Comparison of ENCODE assay signal across 21 cellular contexts in the genomic region with DNA sequence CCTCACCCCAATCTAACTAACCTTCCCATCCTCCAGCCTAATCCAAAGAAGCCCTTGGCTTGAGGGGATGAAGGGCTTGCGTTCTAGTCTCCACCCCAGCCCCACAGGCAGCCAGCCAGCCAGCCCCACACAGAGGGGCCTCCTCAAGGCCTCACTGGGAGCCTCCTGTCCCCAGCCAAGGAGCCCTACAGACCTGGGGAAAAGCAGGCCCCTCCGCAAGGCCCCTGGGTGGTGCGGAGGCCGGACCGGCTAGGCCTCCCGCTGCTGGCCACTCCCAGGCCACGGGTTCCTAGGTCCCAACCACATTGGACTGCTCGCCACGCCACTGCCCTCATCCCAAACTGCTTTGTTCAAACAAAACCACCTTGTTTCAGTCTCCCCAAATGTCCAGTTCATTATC.
DNase-seq lines count a peak whose midpoint lies in the region; ATAC-seq, FAIRE-seq and TF ChIP-seq lines count a peak whose summit lies in the region.
"Had no signal": no experiment of that assay in that cellular context is flagged by ENCODE, and none has a peak within 500 bp of the region (broad histone marks: within the 10 kb centered on the region; RNA-seq: fewer than 3 reads in every experiment).

No MANE protein-coding gene starts in this region.

- peaks cover 17% of the 10 kb centered on the region for H3K4me1 Mint-ChIP-seq in endodermal cell

- POLR2A ChIA-PET in K562 (lab: Yijun Ruan, JAX) = no interaction called here

- no peak overlapping the region for H3K27ac Mint-ChIP-seq in endodermal cell

- no peak overlapping the region for H3K4me2 ChIP-seq in K562 (ENCODE audit: insufficient read depth, low read length)
- H3K4me2 ChIP-seq: PC-9 had no signal

- DNase-seq in NCI-H2227 (lab: John Stamatoyannopoulos, UW; ENCODE audit: unreplicated experiment) (peak; percentile 45), NCI-H2227 treated with DMSO at 0.1 percent for 48 hours (lab: John Stamatoyannopoulos, UW) (no peak), K562 (ENCODE audit: extremely low read depth in 1 of 4, low spot score in 3 of 4) (no peak), endodermal cell (peak; percentile 45), upper lobe of right lung (no peak), NCI-H2171 (lab: John Stamatoyannopoulos, UW) (no peak), NCI-H1105 treated with DMSO at 0.1 percent for 48 hours (lab: John Stamatoyannopoulos, UW) (no peak)
- DNase-seq in activated naive CD4-positive, alpha-beta T cell treated with Interleukin-2 at 50 U/mL for 16 hours = no peak
- DNase-seq: AML-193, DMS79 treated with DMSO at 0.1 percent for 48 hours, HCEC 1CT, IMR-90, MM.1S, NCI-H1092, NCI-H2081, NCI-H510A, NCI-H774, PC-9 had no signal

- H3K9me3 ChIP-seq in K562 (replicated peaks; ENCODE audit: control insufficient read depth, insufficient read depth, low read depth, low read length) = no peaks in the 10 kb centered on the region
- H3K9me3 ChIP-seq in endodermal cell (ENCODE audit: control insufficient read depth, low read length) = no peaks in the 10 kb centered on the region
- H3K9me3 ChIP-seq in upper lobe of right lung = no peaks in the 10 kb centered on the region

- no peak overlapping the region for H3K9ac ChIP-seq in K562 (ENCODE audit: insufficient read depth in 1 of 2, low read depth in 2 of 2, low read length in 2 of 2)
- no peak overlapping the region for H3K9ac ChIP-seq in endodermal cell (ENCODE audit: extremely low read depth, low read length, poor library complexity, severe bottlenecking)

- no peaks in the 10 kb centered on the region for H3K9me3 Mint-ChIP-seq in endodermal cell

- H3K27me3 Mint-ChIP-seq in endodermal cell (ENCODE audit: insufficient read depth) = peaks cover 63% of the 10 kb centered on the region

- intact Hi-C loops in K562 (cut with micrococcal nuclease) = no loop called here
- intact Hi-C loops in upper lobe of right lung (cut with DNase I) = no loop called here

- no peaks in the 10 kb centered on the region for H3K79me2 ChIP-seq in K562 (ENCODE audit: control insufficient read depth, insufficient read depth, low read length)

- H3K27me3 ChIP-seq in K562 (ENCODE audit: control insufficient read depth in 2 of 2, insufficient read depth in 2 of 2, low read length in 2 of 2) (peaks cover 21 to 45% of the 10 kb centered on the region in 2 experiments), endodermal cell (ENCODE audit: control insufficient read depth, insufficient read depth, low read length, poor library complexity, severe bottlenecking) (peaks cover 48% of the 10 kb centered on the region), upper lobe of right lung (peaks cover 44% of the 10 kb centered on the region)

- H2AFZ ChIP-seq in K562 (ENCODE audit: low read depth, low read length) = no peak overlapping the region
- H2AFZ ChIP-seq: PC-9 had no signal

- no peak for FAIRE-seq in K562 (lab: Jason Lieb, UNC)

- CTCF ChIA-PET in K562 (lab: Yijun Ruan, JAX; ENCODE audit: low intra/inter-chr PET ratio) = no interaction called here

- ATAC-seq in K562 (peak; percentile 31; the same call in 1 of the 3 replicates), upper lobe of right lung (peak; percentile 10)

- H3K27ac ChIP-seq in K562 (ENCODE audit: extremely low read depth, low read depth, low read length) = no peak overlapping the region
- no peak overlapping the region for H3K27ac ChIP-seq in endodermal cell (ENCODE audit: low read depth, low read length)
- H3K27ac ChIP-seq in upper lobe of right lung = no peak overlapping the region
- H3K27ac ChIP-seq: 22Rv1, C4-2B, HL-60, PC-9 had no signal

- H3K4me1 ChIP-seq in K562 (replicated peaks in 1 of 2; ENCODE audit: control insufficient read depth in 2 of 2, insufficient read depth in 2 of 2, low read length in 2 of 2) = peaks cover 0 to 4% of the 10 kb centered on the region in 2 experiments; a peak in 1 of 5 replicates
- H3K4me1 ChIP-seq in endodermal cell (ENCODE audit: control insufficient read depth, insufficient read depth, low read length) = peaks cover 5% of the 10 kb centered on the region
- H3K4me1 ChIP-seq in upper lobe of right lung = peaks cover 6% of the 10 kb centered on the region

- no peaks in the 10 kb centered on the region for H3K36me3 ChIP-seq in K562 (ENCODE audit: control insufficient read depth, insufficient read depth, low read length)
- no peaks in the 10 kb centered on the region for H3K36me3 ChIP-seq in endodermal cell (ENCODE audit: control insufficient read depth, insufficient read depth, low read length)
- no peaks in the 10 kb centered on the region for H3K36me3 ChIP-seq in upper lobe of right lung

- TF ChIP-seq CTCF in K562 (IDR thresholded peaks at IDR 0.05 in 2 of 3, conservative IDR thresholded peaks at IDR 0.05 in 1 of 3; ENCODE audit: insufficient read depth in 2 of 3, low read depth in 1 of 3, low read length in 3 of 3) (no peak), endodermal cell (conservative IDR thresholded peaks at IDR 0.05) (no peak), upper lobe of right lung (IDR thresholded peaks at IDR 0.05) (no peak)

- TF ChIP-seq EP300 in K562 (IDR thresholded peaks at IDR 0.05; ENCODE audit: low read length) = no peak

- no peaks in the 10 kb centered on the region for H3K9me1 ChIP-seq in K562 (ENCODE audit: control insufficient read depth, insufficient read depth, low read length)

- TF ChIP-seq RAD21 in K562 (CRISPR knock-in tag; conservative IDR thresholded peaks at IDR 0.05 in 1 of 2, IDR thresholded peaks at IDR 0.05 in 1 of 2) = no peak

- H3K4me3 ChIP-seq in K562 (no peak overlapping the region), endodermal cell (ENCODE audit: low read length) (no peak overlapping the region), upper lobe of right lung (no peak overlapping the region)
- H3K4me3 ChIP-seq: PC-9 had no signal

- no peak for TF ChIP-seq POLR2A in K562 (conservative IDR thresholded peaks at IDR 0.05)

- H3K36me3 Mint-ChIP-seq in endodermal cell (ENCODE audit: low read depth) = no peaks in the 10 kb centered on the region

- H3K4me3 Mint-ChIP-seq in endodermal cell = no peak overlapping the region

- no TSS peak for BruUV-seq in K562 (replicated peaks; lab: Mats Ljungman, UMichigan)

- H4K20me1 ChIP-seq in K562 (replicated peaks; ENCODE audit: control insufficient read depth, insufficient read depth, low read length) = 0 out of 2 replicates have a peak, but pooled peaks cover 3% of the 10 kb centered on the region

- 4% methylated on average over 8 of the region's 9 CpGs for WGBS in K562 (ENCODE audit: insufficient coverage, low coverage, missing lambda C conversion rate)
- 89 to 90% methylated on average over 2 to 9 of the region's 9 CpGs for WGBS in endodermal cell (ENCODE audit: insufficient coverage in 1 of 2, insufficient read length in 1 of 2), 2 experiments

- in situ Hi-C loops in K562 (cut with MboI) = no loop called here

TF ChIP-seq in K562, 482 proteins besides CTCF, POLR2A, EP300 and RAD21 (continues in another document):
- TF ChIP-seq FOXA1 (IDR thresholded peaks at IDR 0.05; ENCODE audit: borderline replicate concordance) (no peak), PURB (CRISPR knock-in tag; IDR thresholded peaks at IDR 0.05; ENCODE audit: low read depth) (no peak), PHB2 (IDR thresholded peaks at IDR 0.05; ENCODE audit: low read depth) (no peak), TAF15 (IDR thresholded peaks at IDR 0.05; ENCODE audit: low read depth, low read length) (no peak), SAP30 (IDR thresholded peaks at IDR 0.05; ENCODE audit: borderline replicate concordance, insufficient read depth, low read depth, low read length, poor library complexity, severe bottlenecking) (no peak), POLR2B (IDR thresholded peaks at IDR 0.05; ENCODE audit: low read depth, partially characterized antibody) (no peak), CEBPB (tag; IDR thresholded peaks at IDR 0.05) (no peak)
- TF ChIP-seq, protein P1, sequence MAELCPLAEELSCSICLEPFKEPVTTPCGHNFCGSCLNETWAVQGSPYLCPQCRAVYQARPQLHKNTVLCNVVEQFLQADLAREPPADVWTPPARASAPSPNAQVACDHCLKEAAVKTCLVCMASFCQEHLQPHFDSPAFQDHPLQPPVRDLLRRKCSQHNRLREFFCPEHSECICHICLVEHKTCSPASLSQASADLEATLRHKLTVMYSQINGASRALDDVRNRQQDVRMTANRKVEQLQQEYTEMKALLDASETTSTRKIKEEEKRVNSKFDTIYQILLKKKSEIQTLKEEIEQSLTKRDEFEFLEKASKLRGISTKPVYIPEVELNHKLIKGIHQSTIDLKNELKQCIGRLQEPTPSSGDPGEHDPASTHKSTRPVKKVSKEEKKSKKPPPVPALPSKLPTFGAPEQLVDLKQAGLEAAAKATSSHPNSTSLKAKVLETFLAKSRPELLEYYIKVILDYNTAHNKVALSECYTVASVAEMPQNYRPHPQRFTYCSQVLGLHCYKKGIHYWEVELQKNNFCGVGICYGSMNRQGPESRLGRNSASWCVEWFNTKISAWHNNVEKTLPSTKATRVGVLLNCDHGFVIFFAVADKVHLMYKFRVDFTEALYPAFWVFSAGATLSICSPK (IDR thresholded peaks at IDR 0.05; ENCODE audit: borderline replicate concordance) = no peak
- TF ChIP-seq, protein P2, sequence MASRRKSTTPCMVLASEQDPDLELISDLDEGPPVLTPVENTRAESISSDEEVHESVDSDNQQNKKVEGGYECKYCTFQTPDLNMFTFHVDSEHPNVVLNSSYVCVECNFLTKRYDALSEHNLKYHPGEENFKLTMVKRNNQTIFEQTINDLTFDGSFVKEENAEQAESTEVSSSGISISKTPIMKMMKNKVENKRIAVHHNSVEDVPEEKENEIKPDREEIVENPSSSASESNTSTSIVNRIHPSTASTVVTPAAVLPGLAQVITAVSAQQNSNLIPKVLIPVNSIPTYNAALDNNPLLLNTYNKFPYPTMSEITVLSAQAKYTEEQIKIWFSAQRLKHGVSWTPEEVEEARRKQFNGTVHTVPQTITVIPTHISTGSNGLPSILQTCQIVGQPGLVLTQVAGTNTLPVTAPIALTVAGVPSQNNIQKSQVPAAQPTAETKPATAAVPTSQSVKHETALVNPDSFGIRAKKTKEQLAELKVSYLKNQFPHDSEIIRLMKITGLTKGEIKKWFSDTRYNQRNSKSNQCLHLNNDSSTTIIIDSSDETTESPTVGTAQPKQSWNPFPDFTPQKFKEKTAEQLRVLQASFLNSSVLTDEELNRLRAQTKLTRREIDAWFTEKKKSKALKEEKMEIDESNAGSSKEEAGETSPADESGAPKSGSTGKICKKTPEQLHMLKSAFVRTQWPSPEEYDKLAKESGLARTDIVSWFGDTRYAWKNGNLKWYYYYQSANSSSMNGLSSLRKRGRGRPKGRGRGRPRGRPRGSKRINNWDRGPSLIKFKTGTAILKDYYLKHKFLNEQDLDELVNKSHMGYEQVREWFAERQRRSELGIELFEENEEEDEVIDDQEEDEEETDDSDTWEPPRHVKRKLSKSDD (conservative IDR thresholded peaks at IDR 0.05; ENCODE audit: low read length) = no peak

Comparison
In these comparisons a context has a peak if more than half of its experiments do, and no peak if none do; other contexts are left out.
1. DNase-seq: peak in NCI-H2227 (single experiment) and endodermal cell (single experiment); none in NCI-H2227 treated with DMSO at 0.1 percent for 48 hours (single experiment), K562 (0 of 4), upper lobe of right lung (single experiment), activated naive CD4-positive, alpha-beta T cell treated with Interleukin-2 at 50 U/mL for 16 hours (single experiment), NCI-H2171 (single experiment) and NCI-H1105 treated with DMSO at 0.1 percent for 48 hours (single experiment).